In the genomic region with DNA sequence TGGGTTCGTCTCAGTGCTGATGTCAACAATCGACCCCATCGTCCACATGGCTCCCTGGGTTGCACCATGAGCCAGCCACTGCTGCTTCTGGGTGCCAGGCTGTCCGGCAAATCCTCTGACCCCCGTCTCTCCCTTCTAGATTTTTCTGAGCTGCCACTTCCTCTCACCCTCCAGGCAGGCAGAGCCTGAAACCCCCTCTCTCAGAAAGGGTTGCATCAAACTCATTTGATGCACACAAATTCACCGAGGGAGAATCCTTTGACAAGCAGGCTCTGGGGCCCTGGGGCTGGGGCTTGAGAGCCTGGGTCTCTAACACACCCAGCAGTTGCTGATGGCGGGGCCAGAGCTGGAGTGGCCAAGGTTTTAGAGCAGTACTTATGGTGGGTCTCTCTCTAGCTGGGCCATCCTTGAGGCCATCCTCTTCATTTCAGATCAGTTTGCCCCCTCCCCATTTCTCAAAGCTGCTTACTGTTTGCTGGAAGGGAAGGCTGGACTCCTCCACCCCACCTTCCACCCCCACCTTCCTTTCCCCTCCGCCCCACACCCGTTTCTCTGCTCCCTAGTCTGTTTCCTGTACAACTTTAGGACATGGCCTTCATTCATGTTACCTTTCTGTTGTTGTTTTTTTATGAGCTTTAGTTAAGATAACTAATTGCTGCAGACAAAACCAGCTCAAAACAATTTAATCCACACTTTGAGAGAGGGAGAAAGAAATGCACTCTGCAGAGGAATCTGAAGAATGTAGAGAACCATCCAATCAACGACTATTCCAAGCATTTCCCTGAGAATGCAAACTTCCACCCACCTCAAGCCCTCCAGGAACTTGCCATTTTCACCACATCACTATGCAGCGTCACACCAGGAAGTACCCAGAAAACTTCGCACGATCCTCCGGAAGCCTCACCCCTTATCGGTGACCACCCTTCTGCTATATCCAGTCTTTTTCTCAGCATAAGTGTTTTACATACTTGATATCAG, we compare ENCODE assay signal across 10 cellular contexts.
A peak's percentile ranks its signal among the peaks of the same experiment; 100 is the strongest.
DNase-seq lines count a peak whose midpoint lies in the region; ATAC-seq, FAIRE-seq and TF ChIP-seq lines count a peak whose summit lies in the region.
"Had no signal": no experiment of that assay in that cellular context is flagged by ENCODE, and none has a peak within 500 bp of the region (broad histone marks: within the 10 kb centered on the region; RNA-seq: fewer than 3 reads in every experiment).

No MANE protein-coding gene starts in this region.

- H3K79me2 ChIP-seq in H9 (ENCODE audit: insufficient read depth, low read length), result no peaks in the 10 kb centered on the region

- no peaks in the 10 kb centered on the region for H3K36me3 Mint-ChIP-seq in H9 (ENCODE audit: insufficient read depth in 1 of 3, low read depth in 3 of 3)
- no peaks in the 10 kb centered on the region for H3K36me3 Mint-ChIP-seq in activated naive CD4-positive, alpha-beta T cell treated with anti-CD3 and anti-CD28 coated beads, Interleukin-2, amount 50 U/mL, for 24 hours

- no peak overlapping the region for H2BK20ac ChIP-seq in H9 (ENCODE audit: low read depth, low read length, poor library complexity, severe bottlenecking)

- DNase-seq in A549 (ENCODE audit: low read depth in 1 of 2, low spot score in 1 of 2), result peak in 1 of 2 experiments; percentile 70
- DNase-seq in H9, result peak; percentile 71
- DNase-seq in kidney glomerular epithelial cell (lab: John Stamatoyannopoulos, UW), result peak; percentile 92
- no peak for DNase-seq in stimulated activated CD8-positive, alpha-beta memory T cell treated with anti-CD3 and anti-CD28 coated beads, Interleukin-4, amount 100 ng/mL, for 48 hours
- DNase-seq in NCI-H1417 treated with DMSO at 0.1 percent for 48 hours (lab: John Stamatoyannopoulos, UW), result no peak
- DNase-seq: OCI-M1 had no signal

- H2BK5ac ChIP-seq in H9 (ENCODE audit: insufficient read length, low read length), result no peak overlapping the region

- H3K79me1 ChIP-seq in H9 (ENCODE audit: insufficient read depth, low read depth, low read length, poor library complexity, severe bottlenecking), result no peaks in the 10 kb centered on the region

- no peak overlapping the region for H2BK12ac ChIP-seq in H9 (ENCODE audit: insufficient read length, low read depth, low read length)

- H3K18ac ChIP-seq in H9 (ENCODE audit: insufficient read length, low read depth, low read length), result peak overlapping the region; percentile 12

- H3K27ac ChIP-seq in A549 (peak overlapping the region; percentile 47 to 67; a peak in 5 of 6 replicates), H9 (ENCODE audit: insufficient read length, low read depth, low read length) (no peak overlapping the region)
- H3K27ac ChIP-seq: foreskin keratinocyte had no signal

- peaks cover 0 to 7% of the 10 kb centered on the region in 2 experiments; a peak in 2 of 5 replicates for H3K9me3 Mint-ChIP-seq in H9
- H3K9me3 Mint-ChIP-seq in activated naive CD4-positive, alpha-beta T cell treated with anti-CD3 and anti-CD28 coated beads, Interleukin-2, amount 50 U/mL, for 24 hours, result no peaks in the 10 kb centered on the region

- POLR2A ChIA-PET in A549 (lab: Yijun Ruan, JAX), result no interaction called here

- H3K4ac ChIP-seq in H9 (ENCODE audit: low read depth, low read length), result no peak overlapping the region

- H3K4me1 ChIP-seq in A549, result peaks cover 35% of the 10 kb centered on the region
- H3K4me1 ChIP-seq in H9 (ENCODE audit: insufficient read depth, low read length), result no peaks in the 10 kb centered on the region

- TF ChIP-seq EP300 in A549 (IDR thresholded peaks at IDR 0.05), result no peak

- TF ChIP-seq POLR2A in A549 (IDR thresholded peaks at IDR 0.05; ENCODE audit: low read length), result no peak

- no peak overlapping the region for H4K91ac ChIP-seq in H9 (ENCODE audit: insufficient read length, low read depth, low read length)

- H2AK5ac ChIP-seq in H9 (ENCODE audit: insufficient read length, low read length), result no peak overlapping the region

- no peaks in the 10 kb centered on the region for H3K9me3 ChIP-seq in A549
- no peaks in the 10 kb centered on the region for H3K9me3 ChIP-seq in H9 (ENCODE audit: control insufficient read depth, low read depth, low read length)

- no peak overlapping the region for H3K9ac ChIP-seq in H9 (ENCODE audit: extremely low read depth, insufficient read length, low read length)

- no peak for FAIRE-seq in A549 (lab: Jason Lieb, UNC)

- ATAC-seq in A549 (peak in 1 of 2 experiments; percentile 70; a peak in 3 of 6 replicates), HG02588 (IDR thresholded peaks at IDR 0.05; ENCODE audit: unreplicated experiment) (no peak), HG02642 (IDR thresholded peaks at IDR 0.05; ENCODE audit: poor library complexity, unreplicated experiment) (no peak)
- ATAC-seq: foreskin keratinocyte had no signal

- no peak overlapping the region for H4K8ac ChIP-seq in H9 (replicated peaks; ENCODE audit: insufficient read length, low read depth, low read length)

- H4K5ac ChIP-seq in H9 (ENCODE audit: insufficient read length, low read depth, low read length), result no peak overlapping the region

- peaks cover 50 to 61% of the 10 kb centered on the region in 2 experiments for H3K4me1 Mint-ChIP-seq in H9
- H3K4me1 Mint-ChIP-seq in activated naive CD4-positive, alpha-beta T cell treated with anti-CD3 and anti-CD28 coated beads, Interleukin-2, amount 50 U/mL, for 24 hours, result peaks cover 88% of the 10 kb centered on the region

- H3K27me3 Mint-ChIP-seq in H9 (ENCODE audit: low read depth), result peaks cover 79% of the 10 kb centered on the region
- no peaks in the 10 kb centered on the region for H3K27me3 Mint-ChIP-seq in activated naive CD4-positive, alpha-beta T cell treated with anti-CD3 and anti-CD28 coated beads, Interleukin-2, amount 50 U/mL, for 24 hours

- WGBS in A549 (ENCODE audit: missing lambda C conversion rate), result 81% methylated on average over 15 of the region's 15 CpGs
- WGBS in H9 (ENCODE audit: extremely low coverage, insufficient read length, low lambda C conversion rate), result no CpG with 5 or more reads among the region's 15 CpGs

- peak overlapping the region; percentile 14; the same call in 1 of the 3 replicates for H3K4me2 ChIP-seq in A549
- H3K4me2 ChIP-seq in H9 (ENCODE audit: insufficient read depth, insufficient read length, low read length), result peak overlapping the region; percentile 27

- TF ChIP-seq RAD21 in A549 (conservative IDR thresholded peaks at IDR 0.05 in 1 of 2, IDR thresholded peaks at IDR 0.05 in 1 of 2), result no peak

- H3K23ac ChIP-seq in H9 (ENCODE audit: insufficient read length, low read depth, low read length), result no peak overlapping the region

- H2BK15ac ChIP-seq in H9 (ENCODE audit: low read depth, low read length), result no peak overlapping the region

- no peak overlapping the region for H3K56ac ChIP-seq in H9 (ENCODE audit: insufficient read length, low read depth, low read length)

- H3K4me3 Mint-ChIP-seq in H9, result peak overlapping the region; percentile 14 to 61; a peak in 4 of 5 replicates
- peak overlapping the region; percentile 77 for H3K4me3 Mint-ChIP-seq in activated naive CD4-positive, alpha-beta T cell treated with anti-CD3 and anti-CD28 coated beads, Interleukin-2, amount 50 U/mL, for 24 hours

- peaks cover 12% of the 10 kb centered on the region; the same call in 1 of the 2 replicates for H3K27me3 ChIP-seq in H9 (ENCODE audit: insufficient read depth, low read length)
- H3K27me3 ChIP-seq: foreskin keratinocyte had no signal

- H2BK120ac ChIP-seq in H9 (ENCODE audit: low read depth, low read length, poor library complexity, severe bottlenecking), result no peak overlapping the region

- TF ChIP-seq CTCF in A549 (IDR thresholded peaks at IDR 0.05) (no peak), H9 (conservative IDR thresholded peaks at IDR 0.05) (no peak)

- H3K23me2 ChIP-seq in H9 (ENCODE audit: insufficient read length, low read depth, low read length, poor library complexity, severe bottlenecking), result no peaks in the 10 kb centered on the region

- H3K4me3 ChIP-seq in A549, result no peak overlapping the region

- H2AFZ ChIP-seq in H9 (ENCODE audit: low read length), result no peak overlapping the region

- no peaks in the 10 kb centered on the region for H4K20me1 ChIP-seq in H9 (ENCODE audit: control insufficient read depth, insufficient read depth, insufficient read length)

- H3K14ac ChIP-seq in H9 (ENCODE audit: insufficient read depth, low read length), result peak overlapping the region; percentile 16; the same call in 1 of the 2 replicates

- no peak overlapping the region for H3T11ph ChIP-seq in H9 (ENCODE audit: low read length)

- H3K27ac Mint-ChIP-seq in H9, result peak overlapping the region; percentile 4 to 84 (median 46); a peak in 4 of 7 replicates
- H3K27ac Mint-ChIP-seq in activated naive CD4-positive, alpha-beta T cell treated with anti-CD3 and anti-CD28 coated beads, Interleukin-2, amount 50 U/mL, for 24 hours, result peak overlapping the region; percentile 96

- CTCF ChIA-PET in A549 (lab: Yijun Ruan, JAX), result interaction anchor here (1.5 kb wide), 1 partner anchor 73 kb away, joined by 4 read pairs; no protein-coding TSS in a partner anchor

TF ChIP-seq in A549, 52 proteins besides CTCF, POLR2A, EP300 and RAD21:
- TF ChIP-seq ZFP36 (IDR thresholded peaks at IDR 0.05; ENCODE audit: borderline replicate concordance, partially characterized antibody) (no peak), HES2 (IDR thresholded peaks at IDR 0.05) (no peak), KDM5A (IDR thresholded peaks at IDR 0.05) (no peak), RNF2 (IDR thresholded peaks at IDR 0.05; ENCODE audit: borderline replicate concordance, low read depth) (no peak)

Comparison
In these comparisons a context has a peak if more than half of its experiments do, and no peak if none do; other contexts are left out.
1. DNase-seq: peak in H9 (single experiment) and kidney glomerular epithelial cell (single experiment); none in stimulated activated CD8-positive, alpha-beta memory T cell treated with anti-CD3 and anti-CD28 coated beads, Interleukin-4, amount 100 ng/mL, for 48 hours (single experiment) and NCI-H1417 treated with DMSO at 0.1 percent for 48 hours (single experiment).